ENCODE assay signal across 2 cellular contexts in genomic region chr4:40870076-40870624, GRCh38.
TF ChIP-seq lines count a peak whose summit lies in the region.

No MANE protein-coding gene starts in this region.

TF ChIP-seq in IMR-90, 13 proteins besides CTCF, POLR2A, EP300 and RAD21:
- TF ChIP-seq BHLHE40 (IDR thresholded peaks at IDR 0.05; ENCODE audit: low read depth, low read length) (no peak), SMC3 (IDR thresholded peaks at IDR 0.05; ENCODE audit: low read depth, low read length) (no peak), RFX5 (IDR thresholded peaks at IDR 0.05; ENCODE audit: low read depth, low read length) (no peak), MXI1 (IDR thresholded peaks at IDR 0.05; ENCODE audit: borderline replicate concordance, low read depth, low read length) (no peak), CHD1 (IDR thresholded peaks at IDR 0.05; ENCODE audit: low read depth, low read length) (no peak), NFE2L2 (IDR thresholded peaks at IDR 0.05; ENCODE audit: low read depth, low read length) (no peak), CEBPB (IDR thresholded peaks at IDR 0.05; ENCODE audit: low read depth, low read length) (no peak), MAFK (IDR thresholded peaks at IDR 0.05; ENCODE audit: low read depth, low read length) (no peak), ELK1 (IDR thresholded peaks at IDR 0.05; ENCODE audit: borderline replicate concordance, low read depth, low read length) (no peak), USF2 (IDR thresholded peaks at IDR 0.05; ENCODE audit: low read depth, low read length) (no peak), FOS (IDR thresholded peaks at IDR 0.05; ENCODE audit: low read depth, low read length) (no peak), MAZ (IDR thresholded peaks at IDR 0.05; ENCODE audit: borderline replicate concordance, low read depth, low read length) (no peak), RCOR1 (IDR thresholded peaks at IDR 0.05; ENCODE audit: insufficient replicate concordance, low read length) (no peak)

TF ChIP-seq in SK-N-SH, 30 proteins besides CTCF, POLR2A, EP300 and RAD21 (continued from another document):
- TF ChIP-seq YY1 (IDR thresholded peaks at IDR 0.05; ENCODE audit: low read depth) (no peak), SMC3 (IDR thresholded peaks at IDR 0.05; ENCODE audit: low read depth, low read length) (no peak), GABPA (IDR thresholded peaks at IDR 0.05; ENCODE audit: low read depth) (no peak), USF2 (IDR thresholded peaks at IDR 0.05; ENCODE audit: borderline replicate concordance, low read depth, low read length) (no peak), REST (IDR thresholded peaks at IDR 0.05; ENCODE audit: low read depth, low read length) (no peak), TEAD4 (IDR thresholded peaks at IDR 0.05; ENCODE audit: borderline replicate concordance, insufficient read depth) (no peak), PBX3 (IDR thresholded peaks at IDR 0.05) (no peak), ELF1 (IDR thresholded peaks at IDR 0.05) (no peak), JUND (IDR thresholded peaks at IDR 0.05) (no peak), ZBTB33 (IDR thresholded peaks at IDR 0.05; ENCODE audit: borderline replicate concordance, low read depth) (no peak), EZH2phosphoT487 (IDR thresholded peaks at IDR 0.05; ENCODE audit: borderline replicate concordance, low read depth) (no peak)
